Comparison of ENCODE assay signal across 1 cellular context in the genomic region with DNA sequence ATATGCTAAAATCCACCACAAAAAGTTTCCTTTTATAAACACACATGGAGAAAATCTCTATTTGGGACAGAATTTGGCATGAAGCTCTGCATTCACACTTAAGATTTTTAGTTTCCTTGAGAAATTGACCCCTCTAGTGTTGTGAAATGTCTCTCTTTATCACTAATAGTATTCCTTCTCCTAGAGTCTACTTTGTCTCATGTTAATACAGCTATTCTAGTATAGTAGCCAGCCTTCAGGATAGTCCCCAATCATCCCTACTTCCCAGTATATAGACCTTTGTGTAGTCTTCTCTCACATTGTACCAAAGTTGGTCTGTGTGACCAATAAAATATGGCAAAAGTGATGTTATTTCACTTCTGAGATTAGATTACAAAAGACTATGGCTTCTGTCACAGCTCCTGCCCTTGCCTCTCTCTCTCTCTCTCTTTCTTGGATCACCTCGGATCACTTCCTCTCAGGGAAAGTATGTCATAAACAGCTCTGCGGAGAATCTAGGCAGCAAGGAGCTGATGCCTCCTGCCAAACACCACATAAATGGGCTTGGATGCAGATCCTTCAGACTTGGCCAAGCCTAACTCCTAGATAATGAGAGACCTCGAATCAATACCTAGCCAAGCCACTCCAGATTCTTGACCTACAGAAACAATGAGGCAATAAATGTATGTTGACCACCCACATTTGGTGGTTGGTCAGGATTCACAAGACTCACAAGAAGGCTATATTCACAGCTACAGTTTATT.
TF ChIP-seq lines count a peak whose summit lies in the region.

No MANE protein-coding gene starts in this region.

TF ChIP-seq in GM12878, 131 proteins besides CTCF, POLR2A, EP300 and RAD21 (continued from another document):
- TF ChIP-seq, protein P1, sequence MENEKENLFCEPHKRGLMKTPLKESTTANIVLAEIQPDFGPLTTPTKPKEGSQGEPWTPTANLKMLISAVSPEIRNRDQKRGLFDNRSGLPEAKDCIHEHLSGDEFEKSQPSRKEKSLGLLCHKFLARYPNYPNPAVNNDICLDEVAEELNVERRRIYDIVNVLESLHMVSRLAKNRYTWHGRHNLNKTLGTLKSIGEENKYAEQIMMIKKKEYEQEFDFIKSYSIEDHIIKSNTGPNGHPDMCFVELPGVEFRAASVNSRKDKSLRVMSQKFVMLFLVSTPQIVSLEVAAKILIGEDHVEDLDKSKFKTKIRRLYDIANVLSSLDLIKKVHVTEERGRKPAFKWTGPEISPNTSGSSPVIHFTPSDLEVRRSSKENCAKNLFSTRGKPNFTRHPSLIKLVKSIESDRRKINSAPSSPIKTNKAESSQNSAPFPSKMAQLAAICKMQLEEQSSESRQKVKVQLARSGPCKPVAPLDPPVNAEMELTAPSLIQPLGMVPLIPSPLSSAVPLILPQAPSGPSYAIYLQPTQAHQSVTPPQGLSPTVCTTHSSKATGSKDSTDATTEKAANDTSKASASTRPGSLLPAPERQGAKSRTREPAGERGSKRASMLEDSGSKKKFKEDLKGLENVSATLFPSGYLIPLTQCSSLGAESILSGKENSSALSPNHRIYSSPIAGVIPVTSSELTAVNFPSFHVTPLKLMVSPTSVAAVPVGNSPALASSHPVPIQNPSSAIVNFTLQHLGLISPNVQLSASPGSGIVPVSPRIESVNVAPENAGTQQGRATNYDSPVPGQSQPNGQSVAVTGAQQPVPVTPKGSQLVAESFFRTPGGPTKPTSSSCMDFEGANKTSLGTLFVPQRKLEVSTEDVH (IDR thresholded peaks at IDR 0.05; ENCODE audit: low read depth, partially characterized antibody) = no peak
- TF ChIP-seq SMARCA5 (IDR thresholded peaks at IDR 0.05) = 0 out of 2 replicates have a peak, but pooled peaks have one; percentile 15
- TF ChIP-seq, protein P2, sequence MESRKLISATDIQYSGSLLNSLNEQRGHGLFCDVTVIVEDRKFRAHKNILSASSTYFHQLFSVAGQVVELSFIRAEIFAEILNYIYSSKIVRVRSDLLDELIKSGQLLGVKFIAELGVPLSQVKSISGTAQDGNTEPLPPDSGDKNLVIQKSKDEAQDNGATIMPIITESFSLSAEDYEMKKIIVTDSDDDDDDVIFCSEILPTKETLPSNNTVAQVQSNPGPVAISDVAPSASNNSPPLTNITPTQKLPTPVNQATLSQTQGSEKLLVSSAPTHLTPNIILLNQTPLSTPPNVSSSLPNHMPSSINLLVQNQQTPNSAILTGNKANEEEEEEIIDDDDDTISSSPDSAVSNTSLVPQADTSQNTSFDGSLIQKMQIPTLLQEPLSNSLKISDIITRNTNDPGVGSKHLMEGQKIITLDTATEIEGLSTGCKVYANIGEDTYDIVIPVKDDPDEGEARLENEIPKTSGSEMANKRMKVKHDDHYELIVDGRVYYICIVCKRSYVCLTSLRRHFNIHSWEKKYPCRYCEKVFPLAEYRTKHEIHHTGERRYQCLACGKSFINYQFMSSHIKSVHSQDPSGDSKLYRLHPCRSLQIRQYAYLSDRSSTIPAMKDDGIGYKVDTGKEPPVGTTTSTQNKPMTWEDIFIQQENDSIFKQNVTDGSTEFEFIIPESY (IDR thresholded peaks at IDR 0.05) = no peak
- TF ChIP-seq, protein P3, sequence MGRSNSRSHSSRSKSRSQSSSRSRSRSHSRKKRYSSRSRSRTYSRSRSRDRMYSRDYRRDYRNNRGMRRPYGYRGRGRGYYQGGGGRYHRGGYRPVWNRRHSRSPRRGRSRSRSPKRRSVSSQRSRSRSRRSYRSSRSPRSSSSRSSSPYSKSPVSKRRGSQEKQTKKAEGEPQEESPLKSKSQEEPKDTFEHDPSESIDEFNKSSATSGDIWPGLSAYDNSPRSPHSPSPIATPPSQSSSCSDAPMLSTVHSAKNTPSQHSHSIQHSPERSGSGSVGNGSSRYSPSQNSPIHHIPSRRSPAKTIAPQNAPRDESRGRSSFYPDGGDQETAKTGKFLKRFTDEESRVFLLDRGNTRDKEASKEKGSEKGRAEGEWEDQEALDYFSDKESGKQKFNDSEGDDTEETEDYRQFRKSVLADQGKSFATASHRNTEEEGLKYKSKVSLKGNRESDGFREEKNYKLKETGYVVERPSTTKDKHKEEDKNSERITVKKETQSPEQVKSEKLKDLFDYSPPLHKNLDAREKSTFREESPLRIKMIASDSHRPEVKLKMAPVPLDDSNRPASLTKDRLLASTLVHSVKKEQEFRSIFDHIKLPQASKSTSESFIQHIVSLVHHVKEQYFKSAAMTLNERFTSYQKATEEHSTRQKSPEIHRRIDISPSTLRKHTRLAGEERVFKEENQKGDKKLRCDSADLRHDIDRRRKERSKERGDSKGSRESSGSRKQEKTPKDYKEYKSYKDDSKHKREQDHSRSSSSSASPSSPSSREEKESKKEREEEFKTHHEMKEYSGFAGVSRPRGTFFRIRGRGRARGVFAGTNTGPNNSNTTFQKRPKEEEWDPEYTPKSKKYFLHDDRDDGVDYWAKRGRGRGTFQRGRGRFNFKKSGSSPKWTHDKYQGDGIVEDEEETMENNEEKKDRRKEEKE (IDR thresholded peaks at IDR 0.05) = no peak
- TF ChIP-seq ZNF384 (IDR thresholded peaks at IDR 0.05; ENCODE audit: borderline replicate concordance, low read depth, low read length) = no peak
- TF ChIP-seq, protein P4, sequence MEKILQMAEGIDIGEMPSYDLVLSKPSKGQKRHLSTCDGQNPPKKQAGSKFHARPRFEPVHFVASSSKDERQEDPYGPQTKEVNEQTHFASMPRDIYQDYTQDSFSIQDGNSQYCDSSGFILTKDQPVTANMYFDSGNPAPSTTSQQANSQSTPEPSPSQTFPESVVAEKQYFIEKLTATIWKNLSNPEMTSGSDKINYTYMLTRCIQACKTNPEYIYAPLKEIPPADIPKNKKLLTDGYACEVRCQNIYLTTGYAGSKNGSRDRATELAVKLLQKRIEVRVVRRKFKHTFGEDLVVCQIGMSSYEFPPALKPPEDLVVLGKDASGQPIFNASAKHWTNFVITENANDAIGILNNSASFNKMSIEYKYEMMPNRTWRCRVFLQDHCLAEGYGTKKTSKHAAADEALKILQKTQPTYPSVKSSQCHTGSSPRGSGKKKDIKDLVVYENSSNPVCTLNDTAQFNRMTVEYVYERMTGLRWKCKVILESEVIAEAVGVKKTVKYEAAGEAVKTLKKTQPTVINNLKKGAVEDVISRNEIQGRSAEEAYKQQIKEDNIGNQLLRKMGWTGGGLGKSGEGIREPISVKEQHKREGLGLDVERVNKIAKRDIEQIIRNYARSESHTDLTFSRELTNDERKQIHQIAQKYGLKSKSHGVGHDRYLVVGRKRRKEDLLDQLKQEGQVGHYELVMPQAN (conservative IDR thresholded peaks at IDR 0.05) = no peak
- TF ChIP-seq HDAC2 (IDR thresholded peaks at IDR 0.05) = no peak
